1 cellular context compared by ENCODE assay signal in genomic region chr11:17552392-17553248, GRCh38.
TF ChIP-seq lines count a peak whose summit lies in the region.

No MANE protein-coding gene starts in this region.

TF ChIP-seq in endothelial cell of umbilical vein, 7 proteins besides CTCF, POLR2A, EP300 and RAD21:
- TF ChIP-seq FOS (IDR thresholded peaks at IDR 0.05; ENCODE audit: borderline replicate concordance, insufficient read depth, low read length) (no peak), EZH2 (IDR thresholded peaks at IDR 0.05; ENCODE audit: borderline replicate concordance, low read depth, low read length, severe bottlenecking) (no peak), MAX (IDR thresholded peaks at IDR 0.05; ENCODE audit: insufficient read depth, insufficient read length) (no peak), POLR2AphosphoS5 (IDR thresholded peaks at IDR 0.05; ENCODE audit: insufficient read depth, low read depth, low read length) (no peak), MYC (IDR thresholded peaks at IDR 0.05; ENCODE audit: low read depth, low read length) (no peak), GATA2 (IDR thresholded peaks at IDR 0.05; ENCODE audit: insufficient read depth, insufficient read length, low read depth, low read length) (no peak), JUN (IDR thresholded peaks at IDR 0.05; ENCODE audit: borderline replicate concordance, insufficient read depth, insufficient read length, low read depth) (no peak)
TF ChIP-seq in endothelial cell of umbilical vein: peak in this region for 0.
